8 cellular contexts compared by ENCODE assay signal in genomic region chr2:12717191-12717987, GRCh38. TPM values are rescaled to one million over a fixed set of nuclear protein-coding genes. Genes with fewer than 3 reads are reported as not detected.
A peak's percentile ranks its signal among the peaks of the same experiment; 100 is the strongest.
DNase-seq lines count a peak whose midpoint lies in the region; ATAC-seq and TF ChIP-seq lines count a peak whose summit lies in the region.

No MANE protein-coding gene starts in this region.

- H3K27ac ChIP-seq in mucosa of rectum (ENCODE audit: low read depth in 2 of 2, low read length in 2 of 2), result peak overlapping the region; percentile 45 to 82
- H3K27ac ChIP-seq in suprapubic skin, result peak overlapping the region; percentile 90

- peak; percentile 30 for ATAC-seq in HG02885 (IDR thresholded peaks at IDR 0.05; ENCODE audit: poor library complexity, unreplicated experiment)

- peaks cover 3 to 17% of the 10 kb centered on the region in 2 donors for H3K27me3 ChIP-seq in mucosa of rectum (ENCODE audit: control insufficient read depth in 2 of 2, insufficient read depth in 2 of 2, low read length in 2 of 2)
- H3K27me3 ChIP-seq in suprapubic skin, result peaks cover 7% of the 10 kb centered on the region

- under 1% methylated on average over 57 of the region's 72 CpGs for WGBS in suprapubic skin

- H3K9me3 ChIP-seq in mucosa of rectum (ENCODE audit: control insufficient read depth in 2 of 2, low read length in 2 of 2) (no peaks in the 10 kb centered on the region), suprapubic skin (no peaks in the 10 kb centered on the region)

- TF ChIP-seq EP300 in suprapubic skin (IDR thresholded peaks at IDR 0.05), result no peak

- no peak for TF ChIP-seq POLR2A in suprapubic skin (IDR thresholded peaks at IDR 0.05)

- DNase-seq in DMS 273 (lab: John Stamatoyannopoulos, UW; ENCODE audit: unreplicated experiment) (peak; percentile 72), NOMO-1 treated with DMSO at 0.1 percent for 48 hours (lab: John Stamatoyannopoulos, UW; ENCODE audit: unreplicated experiment) (peak; percentile 51), activated T-cell treated with anti-CD3 and anti-CD28 coated beads for 4 hours (peak; percentile 33), epithelial cell of proximal tubule (ENCODE audit: low read depth) (no peak), suprapubic skin (ENCODE audit: low spot score in 2 of 2) (no peak), GM19240 (ENCODE audit: insufficient read length, low spot score) (no peak)

- H3K4me3 ChIP-seq in epithelial cell of proximal tubule (ENCODE audit: low read depth, low read length) (peak overlapping the region; percentile 59), mucosa of rectum (ENCODE audit: low read length in 2 of 2) (peak overlapping the region; percentile 70 to 82), suprapubic skin (peak overlapping the region; percentile 65)

- peak overlapping the region; percentile 65 to 68 for H3K9ac ChIP-seq in mucosa of rectum (ENCODE audit: low read depth in 1 of 2, low read length in 2 of 2)

- H3K36me3 ChIP-seq in mucosa of rectum (ENCODE audit: control insufficient read depth in 2 of 2, insufficient read depth in 2 of 2, low read length in 2 of 2) (no peaks in the 10 kb centered on the region), suprapubic skin (no peaks in the 10 kb centered on the region)

- H3K4me1 ChIP-seq in mucosa of rectum (ENCODE audit: control insufficient read depth in 2 of 2, insufficient read depth in 2 of 2, low read length in 2 of 2) (peaks cover 3 to 10% of the 10 kb centered on the region in 2 donors), suprapubic skin (peaks cover 66% of the 10 kb centered on the region)

- peak; percentile 44 for TF ChIP-seq CTCF in epithelial cell of proximal tubule (conservative IDR thresholded peaks at IDR 0.05; ENCODE audit: low read depth, low read length)
- TF ChIP-seq CTCF in suprapubic skin (IDR thresholded peaks at IDR 0.05), result no peak

RNA-seq across cellular contexts. Expression of gene TRIB2, which starts 0.7 kb away (rescaled TPM):
- 11.1 and 14.2 TPM in 2 replicates for total RNA-seq in epithelial cell of proximal tubule
- total RNA-seq in suprapubic skin, result 10 to 100 TPM; 29.7 to 61.3 (median 40.6) TPM

Comparison
In these comparisons a context has a peak if more than half of its experiments do, and no peak if none do; other contexts are left out.
1. DNase-seq: peak in DMS 273 (single experiment), NOMO-1 treated with DMSO at 0.1 percent for 48 hours (single experiment) and activated T-cell treated with anti-CD3 and anti-CD28 coated beads for 4 hours (single experiment); none in epithelial cell of proximal tubule (single experiment), suprapubic skin (0 of 2) and GM19240 (single experiment).
2. Peak in every context shown above with its lines, with median percentiles within 50 percentile points of each other: H3K4me3 ChIP-seq.